9 cellular contexts compared by ENCODE assay signal in genomic region chr5:93585753-93586385, GRCh38. TPM values are rescaled to one million over a fixed set of nuclear protein-coding genes. Genes with fewer than 3 reads are reported as not detected.
DNase-seq lines count a peak whose midpoint lies in the region; ATAC-seq and TF ChIP-seq lines count a peak whose summit lies in the region.
"Had no signal": no experiment of that assay in that cellular context is flagged by ENCODE, and none has a peak within 500 bp of the region (broad histone marks: within the 10 kb centered on the region; RNA-seq: fewer than 3 reads in every experiment).

No MANE protein-coding gene starts in this region.

- DNase-seq in HCEC 1CT = peak; percentile 36
- DNase-seq in NCI-H187 (lab: John Stamatoyannopoulos, UW) = no peak
- DNase-seq in NCI-H187 treated with DMSO at 0.1 percent for 48 hours (lab: John Stamatoyannopoulos, UW) = no peak

- H3K27me3 ChIP-seq in gastroesophageal sphincter (peaks cover 10% of the 10 kb centered on the region), skeletal muscle tissue (ENCODE audit: control insufficient read depth in 3 of 3, insufficient read depth in 3 of 3, low read length in 3 of 3) (peaks cover 23 to 60% (median 44%) of the 10 kb centered on the region in 3 donors)

- TF ChIP-seq EP300 in gastroesophageal sphincter (IDR thresholded peaks at IDR 0.05) = no peak

- H3K36me3 ChIP-seq in gastroesophageal sphincter (peaks cover 0 to 2% of the 10 kb centered on the region in 2 donors), skeletal muscle tissue (ENCODE audit: control insufficient read depth in 3 of 3, insufficient read depth in 3 of 3, low read length in 3 of 3) (no peaks in the 10 kb centered on the region)

- ATAC-seq in gastroesophageal sphincter (no peak), GM21529 (IDR thresholded peaks at IDR 0.05; ENCODE audit: unreplicated experiment) (no peak)

- no peak for TF ChIP-seq POLR2A in gastroesophageal sphincter (IDR thresholded peaks at IDR 0.05)

- 6 to 7% methylated on average over 9 to 11 of the region's 14 CpGs for WGBS in gastroesophageal sphincter (ENCODE audit: low coverage in 1 of 2), 2 donors

- H3K4me1 ChIP-seq in gastroesophageal sphincter (peaks cover 0 to 61% (median 0%) of the 10 kb centered on the region in 3 donors), skeletal muscle tissue (ENCODE audit: control insufficient read depth in 3 of 3, insufficient read depth in 3 of 3, low read length in 3 of 3) (peaks cover 9 to 13% (median 9%) of the 10 kb centered on the region in 3 donors)

- H3K27ac ChIP-seq in VCaP (peak overlapping the region; percentile 70; the same call in 1 of the 2 replicates), gastroesophageal sphincter (peak overlapping the region; percentile 61 to 94 (median 86)), skeletal muscle tissue (ENCODE audit: low read depth, low read length) (no peak overlapping the region)

- no peak overlapping the region for H3K9ac ChIP-seq in skeletal muscle tissue (ENCODE audit: low read depth in 1 of 3, low read length in 3 of 3)

- H3K9me3 ChIP-seq in gastroesophageal sphincter (no peaks in the 10 kb centered on the region), skeletal muscle tissue (ENCODE audit: control insufficient read depth in 3 of 3, low read length in 3 of 3) (peaks cover 0 to 2% (median 0%) of the 10 kb centered on the region in 3 donors)

- H3K4me3 ChIP-seq in gastroesophageal sphincter (peak overlapping the region; percentile 54 to 74), skeletal muscle tissue (ENCODE audit: low read length in 3 of 3) (peak overlapping the region in 2 of 3 donors; percentile 33 to 69)

- no peak for TF ChIP-seq CTCF in VCaP (conservative IDR thresholded peaks at IDR 0.05)
- TF ChIP-seq CTCF in gastroesophageal sphincter (IDR thresholded peaks at IDR 0.05) = no peak

RNA-seq across cellular contexts. Expression of gene NR2F1, which starts 2.8 kb away (rescaled TPM):
- 100 to 1,000 TPM in 1 of 4 donors, 10 to 100 TPM in 3; 29.4 to 111 (median 37.8) TPM for total RNA-seq in gastroesophageal sphincter
- total RNA-seq in skeletal muscle tissue = 4.2 TPM
- total RNA-seq: T-helper 2 cell treated with Interferon-gamma antibody and Interleukin-4, amounts not matched to agents 100 ng/mL and 5 ng/mL, for 36 hours had no signal

RNA-seq across cellular contexts. Expression of gene NR2F1-AS1, which starts 4.8 kb away (rescaled TPM):
- total RNA-seq in gastroesophageal sphincter = 10 to 100 TPM in 2 of 4 donors, 1 to 10 TPM in 2; 6.0 to 48.1 (median 14.4) TPM
- total RNA-seq in skeletal muscle tissue = 5.2 TPM
- total RNA-seq: mononuclear cell; T-helper 2 cell treated with Interferon-gamma antibody and Interleukin-4, amounts not matched to agents 100 ng/mL and 5 ng/mL, for 36 hours had no signal
